In genomic region chr10:131513445-131513844, GRCh38 we compare ENCODE assay signal across 20 cellular contexts.
DNase-seq lines count a peak whose midpoint lies in the region; ATAC-seq and TF ChIP-seq lines count a peak whose summit lies in the region.
"Had no signal": no experiment of that assay in that cellular context is flagged by ENCODE, and none has a peak within 500 bp of the region (broad histone marks: within the 10 kb centered on the region; RNA-seq: fewer than 3 reads in every experiment).

No MANE protein-coding gene starts in this region.

- H3K4me3 ChIP-seq in H7 (ENCODE audit: insufficient read depth, low read depth, low read length): no peak overlapping the region
- no peak overlapping the region for H3K4me3 ChIP-seq in RWPE2 (ENCODE audit: severe bottlenecking)
- H3K4me3 ChIP-seq: BLaER1, GM12878, GM23338 had no signal

- H3K27me3 ChIP-seq in H7 (ENCODE audit: control insufficient read depth, insufficient read depth, low read length): no peaks in the 10 kb centered on the region
- no peaks in the 10 kb centered on the region for H3K27me3 ChIP-seq in RWPE2 (ENCODE audit: insufficient read depth, poor library complexity, severe bottlenecking)
- H3K27me3 ChIP-seq: BLaER1 had no signal

- peaks cover 23% of the 10 kb centered on the region for H3K27me3 Mint-ChIP-seq in type B pancreatic cell
- H3K27me3 Mint-ChIP-seq in activated naive CD4-positive, alpha-beta T cell treated with anti-CD3 and anti-CD28 coated beads, Interleukin-2, amount 10 ng/mL, durations not matched to agents 7 days and 5 days: no peaks in the 10 kb centered on the region
- H3K27me3 Mint-ChIP-seq: B cell; CD4-positive, CD25-positive, alpha-beta regulatory T cell had no signal

- no peaks in the 10 kb centered on the region for H3K36me3 ChIP-seq in H7 (replicated peaks; ENCODE audit: control insufficient read depth, insufficient read depth, low read length)
- no peaks in the 10 kb centered on the region for H3K36me3 ChIP-seq in RWPE2 (ENCODE audit: low read depth)
- H3K36me3 ChIP-seq: BLaER1 had no signal

- no peaks in the 10 kb centered on the region for H3K4me1 ChIP-seq in RWPE2 (ENCODE audit: insufficient read depth, poor library complexity, severe bottlenecking)
- H3K4me1 ChIP-seq: Caco-2 had no signal

- H3K9me3 Mint-ChIP-seq in type B pancreatic cell: peaks cover 4% of the 10 kb centered on the region
- H3K9me3 Mint-ChIP-seq in activated naive CD4-positive, alpha-beta T cell treated with anti-CD3 and anti-CD28 coated beads, Interleukin-2, amount 10 ng/mL, durations not matched to agents 7 days and 5 days: peaks cover 15% of the 10 kb centered on the region

- no peak overlapping the region for H3K27ac ChIP-seq in RWPE2 (ENCODE audit: poor library complexity, severe bottlenecking)
- H3K27ac ChIP-seq: 22Rv1, BLaER1, C4-2B had no signal

- H3K27ac Mint-ChIP-seq in type B pancreatic cell: no peak overlapping the region
- H3K27ac Mint-ChIP-seq in activated naive CD4-positive, alpha-beta T cell treated with anti-CD3 and anti-CD28 coated beads, Interleukin-2, amount 10 ng/mL, durations not matched to agents 7 days and 5 days: no peak overlapping the region
- H3K27ac Mint-ChIP-seq: B cell; CD4-positive, CD25-positive, alpha-beta regulatory T cell; CD8-positive, alpha-beta T cell; GM23338 had no signal

- no peak overlapping the region for H3K4me3 Mint-ChIP-seq in type B pancreatic cell
- H3K4me3 Mint-ChIP-seq in activated naive CD4-positive, alpha-beta T cell treated with anti-CD3 and anti-CD28 coated beads, Interleukin-2, amount 10 ng/mL, durations not matched to agents 7 days and 5 days: no peak overlapping the region
- H3K4me3 Mint-ChIP-seq: B cell; CD4-positive, CD25-positive, alpha-beta regulatory T cell; CD8-positive, alpha-beta T cell; GM23338 had no signal

- H3K9me3 ChIP-seq in RWPE2 (ENCODE audit: severe bottlenecking): peaks cover 2% of the 10 kb centered on the region
- H3K9me3 ChIP-seq: Caco-2 had no signal

- in situ Hi-C loops in Caki2 (cut with HindIII; ENCODE audit: low pct_unique_long_range_greater_than_20kb, low sequenced_read_pairs): no loop called here

- TF ChIP-seq CTCF in RWPE2 (IDR thresholded peaks at IDR 0.05; ENCODE audit: poor library complexity, severe bottlenecking): no peak
- TF ChIP-seq CTCF in type B pancreatic cell (conservative IDR thresholded peaks at IDR 0.05): no peak

- peaks cover 3% of the 10 kb centered on the region for H3K4me1 Mint-ChIP-seq in type B pancreatic cell (ENCODE audit: unreplicated experiment)
- H3K4me1 Mint-ChIP-seq in activated naive CD4-positive, alpha-beta T cell treated with anti-CD3 and anti-CD28 coated beads, Interleukin-2, amount 10 ng/mL, durations not matched to agents 7 days and 5 days: no peaks in the 10 kb centered on the region
- H3K4me1 Mint-ChIP-seq: B cell; CD4-positive, CD25-positive, alpha-beta regulatory T cell; GM23338 had no signal

- no peaks in the 10 kb centered on the region for H3K36me3 Mint-ChIP-seq in type B pancreatic cell
- no peaks in the 10 kb centered on the region for H3K36me3 Mint-ChIP-seq in activated naive CD4-positive, alpha-beta T cell treated with anti-CD3 and anti-CD28 coated beads, Interleukin-2, amount 10 ng/mL, durations not matched to agents 7 days and 5 days
- H3K36me3 Mint-ChIP-seq: CD4-positive, CD25-positive, alpha-beta regulatory T cell; CD8-positive, alpha-beta T cell had no signal

- DNase-seq in Caki2 (ENCODE audit: low read depth) (peak; percentile 39), H7 (peak; percentile 30), RWPE2 (ENCODE audit: low spot score) (no peak), kidney tubule cell (ENCODE audit: low spot score) (peak; percentile 62), HCEC 1CT (no peak), EL (no peak), type B pancreatic cell (ENCODE audit: extremely low spot score, unreplicated experiment) (no peak)
- DNase-seq in activated naive CD4-positive, alpha-beta T cell treated with anti-CD3 and anti-CD28 coated beads, Interleukin-2, amount 10 ng/mL, durations not matched to agents 7 days and 5 days: no peak
- DNase-seq: Caco-2; CD4-positive, CD25-positive, alpha-beta regulatory T cell; CD8-positive, alpha-beta T cell; DMS 273 treated with DMSO at 0.1 percent for 48 hours; DMS79 had no signal

- ATAC-seq in RWPE2 (ENCODE audit: low read depth): peak; percentile 50; the same call in 2 of the 3 replicates
- ATAC-seq: CD8-positive, alpha-beta T cell; GM12878; GM23338; HCT116 had no signal

- CTCF ChIA-PET in activated naive CD4-positive, alpha-beta T cell treated with anti-CD3 and anti-CD28 coated beads, Interleukin-2, amount 10 ng/mL, durations not matched to agents 7 days and 5 days (lab: Charles Lee): no interaction called here

Comparison
In these comparisons a context has a peak if more than half of its experiments do, and no peak if none do; other contexts are left out.
1. DNase-seq: peak in Caki2 (single experiment), H7 (single experiment) and kidney tubule cell (single experiment); none in RWPE2 (single experiment), HCEC 1CT (single experiment), EL (single experiment), type B pancreatic cell (single experiment) and activated naive CD4-positive, alpha-beta T cell treated with anti-CD3 and anti-CD28 coated beads, Interleukin-2, amount 10 ng/mL, durations not matched to agents 7 days and 5 days (single experiment).